ENCODE assay signal across 9 cellular contexts in genomic region chr12:96132819-96133218, GRCh38.
DNase-seq lines count a peak whose midpoint lies in the region; ATAC-seq, FAIRE-seq and TF ChIP-seq lines count a peak whose summit lies in the region.
"Had no signal": no experiment of that assay in that cellular context is flagged by ENCODE, and none has a peak within 500 bp of the region (broad histone marks: within the 10 kb centered on the region; RNA-seq: fewer than 3 reads in every experiment).

No MANE protein-coding gene starts in this region.

- no peak overlapping the region for H3K27ac Mint-ChIP-seq in HFFc6

- no peaks in the 10 kb centered on the region for H3K36me3 ChIP-seq in liver (ENCODE audit: control insufficient read depth in 4 of 4, insufficient read depth in 3 of 4, low read depth in 1 of 4, low read length in 3 of 4)
- H3K36me3 ChIP-seq: pancreas had no signal

- TF ChIP-seq CTCF in D721Med (IDR thresholded peaks at IDR 0.05; ENCODE audit: insufficient read depth, missing control alignments) (peak; percentile 44), HFFc6 (IDR thresholded peaks at IDR 0.05) (peak; percentile 51), liver (IDR thresholded peaks at IDR 0.05; ENCODE audit: low read depth, low read length, missing input control) (peak; percentile 10)

- no peak overlapping the region for H3K4me3 Mint-ChIP-seq in HFFc6

- peaks cover 17% of the 10 kb centered on the region for H3K4me1 Mint-ChIP-seq in HFFc6 (ENCODE audit: low read depth)

- H3K27me3 ChIP-seq in liver (ENCODE audit: control insufficient read depth in 4 of 4, insufficient read depth in 4 of 4, low read length in 3 of 4): no peaks in the 10 kb centered on the region
- H3K27me3 ChIP-seq: pancreas had no signal

- no peak for ATAC-seq in HG02763 (IDR thresholded peaks at IDR 0.05; ENCODE audit: unreplicated experiment)

- H3K9me3 Mint-ChIP-seq in HFFc6: no peaks in the 10 kb centered on the region

- H3K9me3 ChIP-seq in liver (ENCODE audit: control insufficient read depth in 4 of 4, low read length in 3 of 4): no peaks in the 10 kb centered on the region
- H3K9me3 ChIP-seq: pancreas had no signal

- 91% methylated on average over 4 of the region's 4 CpGs for WGBS in liver

- no peak overlapping the region for H3K27ac ChIP-seq in liver (ENCODE audit: low read depth in 1 of 2, low read length in 2 of 2)
- H3K27ac ChIP-seq: pancreas had no signal

- H3K4me3 ChIP-seq in liver (ENCODE audit: low read depth in 1 of 3, low read length in 3 of 3): no peak overlapping the region
- H3K4me3 ChIP-seq: pancreas had no signal

- H3K4me1 ChIP-seq in liver (ENCODE audit: control insufficient read depth in 4 of 4, insufficient read depth in 4 of 4, low read length in 3 of 4): no peaks in the 10 kb centered on the region

- DNase-seq in D721Med (ENCODE audit: insufficient read length, low spot score): no peak
- DNase-seq in HFFc6: no peak
- DNase-seq in UCSD-AML1 (lab: John Stamatoyannopoulos, UW; ENCODE audit: unreplicated experiment): peak; percentile 51
- no peak for DNase-seq in NCI-H1092 treated with DMSO at 0.1 percent for 48 hours (lab: John Stamatoyannopoulos, UW)
- DNase-seq in hippocampal formation (lab: John Stamatoyannopoulos, UW): no peak
- DNase-seq: NCI-H187, pancreas had no signal

- FAIRE-seq in D721Med (lab: Jason Lieb, UNC): no peak
- FAIRE-seq: pancreas had no signal

- H3K36me3 Mint-ChIP-seq in HFFc6 (ENCODE audit: low read depth): no peaks in the 10 kb centered on the region

- no peak overlapping the region for H3K9ac ChIP-seq in liver (ENCODE audit: low read depth in 1 of 2, low read length in 2 of 2)

- peaks cover 18% of the 10 kb centered on the region for H3K27me3 Mint-ChIP-seq in HFFc6 (ENCODE audit: insufficient read depth)

- TF ChIP-seq RAD21 in liver (IDR thresholded peaks at IDR 0.05): peak; percentile 47 to 59

TF ChIP-seq in liver, 16 proteins besides CTCF, POLR2A, EP300 and RAD21:
- no peak for TF ChIP-seq GABPA (IDR thresholded peaks at IDR 0.05 in 1 of 2, conservative IDR thresholded peaks at IDR 0.05 in 1 of 2)
- no peak for TF ChIP-seq HNF4A (conservative IDR thresholded peaks at IDR 0.05)
- TF ChIP-seq ZBTB33 (IDR thresholded peaks at IDR 0.05): no peak
